ENCODE assay signal across 8 cellular contexts in genomic region chr19:10717356-10718204, GRCh38. TPM values are rescaled to one million over a fixed set of nuclear protein-coding genes. Genes with fewer than 3 reads are reported as not detected.
DNase-seq lines count a peak whose midpoint lies in the region; ATAC-seq, FAIRE-seq and TF ChIP-seq lines count a peak whose summit lies in the region.

DNM2 (plus strand) TSS chr19:10718079; CDS start chr19:10718243, 164 bp downstream.

- peak within 1 kb of the TSS; percentile 98 for H3K4me3 Mint-ChIP-seq in T-helper 1 cell treated with Interleukin-12 subunit alpha and Interleukin-12 subunit beta and Interleukin-4 antibody, amounts not matched to agents 30 μg/mL and 1 μg/mL, for 36 hours

- no peaks in the 10 kb centered on the region for H3K9me3 Mint-ChIP-seq in T-helper 1 cell treated with Interleukin-12 subunit alpha and Interleukin-12 subunit beta and Interleukin-4 antibody, amounts not matched to agents 30 μg/mL and 1 μg/mL, for 36 hours

- TF ChIP-seq CTCF in left ventricle myocardium inferior (IDR thresholded peaks at IDR 0.05; ENCODE audit: borderline replicate concordance) (peak; percentile 91), prostate gland (IDR thresholded peaks at IDR 0.05) (peak; percentile 68 to 98 (median 96))

- peaks cover 10% of the 10 kb centered on the region for H3K36me3 ChIP-seq in left ventricle myocardium inferior
- H3K36me3 ChIP-seq in prostate gland, result no peaks in the 10 kb centered on the region

- FAIRE-seq in GM12892 (lab: Jason Lieb, UNC) (peak; percentile 99), urothelium cell line (lab: Jason Lieb, UNC) (peak; percentile 13)

- H3K4me1 Mint-ChIP-seq in T-helper 1 cell treated with Interleukin-12 subunit alpha and Interleukin-12 subunit beta and Interleukin-4 antibody, amounts not matched to agents 30 μg/mL and 1 μg/mL, for 36 hours (ENCODE audit: low read depth), result peaks cover 25% of the 10 kb centered on the region

- peak within 1 kb of the TSS; percentile 83 for H3K27ac Mint-ChIP-seq in T-helper 1 cell treated with Interleukin-12 subunit alpha and Interleukin-12 subunit beta and Interleukin-4 antibody, amounts not matched to agents 30 μg/mL and 1 μg/mL, for 36 hours

- peaks cover 52% of the 10 kb centered on the region for H3K4me1 ChIP-seq in left ventricle myocardium inferior
- H3K4me1 ChIP-seq in prostate gland (replicated peaks), result peaks cover 10% of the 10 kb centered on the region

- peaks cover 16% of the 10 kb centered on the region for H3K36me3 Mint-ChIP-seq in T-helper 1 cell treated with Interleukin-12 subunit alpha and Interleukin-12 subunit beta and Interleukin-4 antibody, amounts not matched to agents 30 μg/mL and 1 μg/mL, for 36 hours (ENCODE audit: low read depth)

- H3K27me3 ChIP-seq in left ventricle myocardium inferior (ENCODE audit: low read depth) (no peaks in the 10 kb centered on the region), prostate gland (replicated peaks; ENCODE audit: insufficient read depth) (no peaks in the 10 kb centered on the region)

- H3K27me3 Mint-ChIP-seq in T-helper 1 cell treated with Interleukin-12 subunit alpha and Interleukin-12 subunit beta and Interleukin-4 antibody, amounts not matched to agents 30 μg/mL and 1 μg/mL, for 36 hours (ENCODE audit: low read depth), result no peaks in the 10 kb centered on the region

- no peaks in the 10 kb centered on the region for H3K9me3 ChIP-seq in left ventricle myocardium inferior (replicated peaks)
- no peaks in the 10 kb centered on the region for H3K9me3 ChIP-seq in prostate gland

- peak; percentile 81; the same call in 1 of the 2 replicates for TF ChIP-seq POLR2A in GM12892 (IDR thresholded peaks at IDR 0.05; ENCODE audit: low read depth, low read length)
- TF ChIP-seq POLR2A in prostate gland (IDR thresholded peaks at IDR 0.05), result peak; percentile 89

- peak; percentile 89 for ATAC-seq in HG02870 (IDR thresholded peaks at IDR 0.05; ENCODE audit: unreplicated experiment)

- under 1% methylated on average over 52 of the region's 57 CpGs for WGBS in prostate gland

- H3K27ac ChIP-seq in left ventricle myocardium inferior (replicated peaks) (peak within 1 kb of the TSS; percentile 99), prostate gland (peak within 1 kb of the TSS; percentile 83 to 91)

- DNase-seq in GM12892 (ENCODE audit: insufficient read length) (peak; percentile 95), NCI-H146 treated with DMSO at 0.1 percent for 48 hours (lab: John Stamatoyannopoulos, UW; ENCODE audit: unreplicated experiment) (peak; percentile 100), amygdala (lab: John Stamatoyannopoulos, UW) (peak; percentile 90 to 100 (median 99)), left ventricle myocardium inferior (peak; percentile 99), prostate gland (ENCODE audit: low spot score) (peak; percentile 100), urothelium cell line (ENCODE audit: low spot score) (peak; percentile 94)

- intact Hi-C loops in left ventricle myocardium inferior (cut with micrococcal nuclease) (no loop called here), prostate gland (cut with DNase I) (loop anchor here (2.0 to 5.0 kb wide), 2 partner anchors 53 to 145 kb away; no protein-coding TSS in a partner anchor)

- H3K4me3 ChIP-seq in left ventricle myocardium inferior (peak within 1 kb of the TSS; percentile 95), prostate gland (peak within 1 kb of the TSS; percentile 92 to 98)

RNA-seq across cellular contexts. Expression of gene DNM2, which starts in this region (rescaled TPM):
- polyA plus RNA-seq in GM12892 (2012; ENCODE audit: missing spikeins), result 67.1 TPM
- total RNA-seq in left ventricle myocardium inferior, result 156 TPM
- total RNA-seq in prostate gland, result 100 to 1,000 TPM; 137 to 279 TPM

Comparison
In these comparisons a context has a peak if more than half of its experiments do, and no peak if none do; other contexts are left out.
1. Peak in every context shown above with its lines: DNase-seq, ATAC-seq, H3K4me3 ChIP-seq and H3K27ac ChIP-seq.